21 cellular contexts compared by ENCODE assay signal in genomic region chr5:95164869-95165268, GRCh38.
DNase-seq lines count a peak whose midpoint lies in the region; ATAC-seq, FAIRE-seq and TF ChIP-seq lines count a peak whose summit lies in the region.
"Had no signal": no experiment of that assay in that cellular context is flagged by ENCODE, and none has a peak within 500 bp of the region (broad histone marks: within the 10 kb centered on the region; RNA-seq: fewer than 3 reads in every experiment).

No MANE protein-coding gene starts in this region.

- ATAC-seq in GM21786 (IDR thresholded peaks at IDR 0.05; ENCODE audit: unreplicated experiment), result no peak
- no peak for ATAC-seq in GM19023 (IDR thresholded peaks at IDR 0.05; ENCODE audit: unreplicated experiment)
- ATAC-seq: A549 had no signal

- FAIRE-seq in GM18507 (lab: Jason Lieb, UNC), result peak; percentile 9
- FAIRE-seq: A549, GM12891, GM19239, H54 had no signal

- TF ChIP-seq CTCF in VCaP (conservative IDR thresholded peaks at IDR 0.05) (no peak), progenitor cell of endocrine pancreas (IDR thresholded peaks at IDR 0.05; ENCODE audit: unreplicated experiment) (no peak)

- TF ChIP-seq RAD21 in Ishikawa (IDR thresholded peaks at IDR 0.05; ENCODE audit: low read depth), result no peak

- H3K4me1 Mint-ChIP-seq in progenitor cell of endocrine pancreas (ENCODE audit: low read depth), result peaks cover 3% of the 10 kb centered on the region

- H3K27ac Mint-ChIP-seq in progenitor cell of endocrine pancreas, result peak overlapping the region; percentile 52
- H3K27ac Mint-ChIP-seq: CD4-positive, alpha-beta memory T cell had no signal

- DNase-seq in GM18507 (ENCODE audit: extremely low spot score, insufficient read length, low read depth), result no peak
- no peak for DNase-seq in progenitor cell of endocrine pancreas (ENCODE audit: low spot score, unreplicated experiment)
- no peak for DNase-seq in AG08395 (ENCODE audit: low spot score)
- DNase-seq: 8988T; ACHN; C1 segment of cervical spinal cord; Calu3; CD4-positive, alpha-beta memory T cell; COR-L47; DMS79; EL; GDM1; GOT3 had no signal

- no peaks in the 10 kb centered on the region for H3K36me3 Mint-ChIP-seq in progenitor cell of endocrine pancreas (ENCODE audit: insufficient read depth)
- H3K36me3 Mint-ChIP-seq: CD4-positive, alpha-beta memory T cell had no signal

- no peaks in the 10 kb centered on the region for H3K27me3 Mint-ChIP-seq in progenitor cell of endocrine pancreas
- H3K27me3 Mint-ChIP-seq: CD4-positive, alpha-beta memory T cell had no signal

- H3K4me3 Mint-ChIP-seq in progenitor cell of endocrine pancreas (ENCODE audit: low read depth), result no peak overlapping the region
- H3K4me3 Mint-ChIP-seq: CD4-positive, alpha-beta memory T cell had no signal

- TF ChIP-seq EP300 in Ishikawa (IDR thresholded peaks at IDR 0.05; ENCODE audit: borderline replicate concordance), result no peak

- peak overlapping the region; percentile 90 for H3K27ac ChIP-seq in VCaP
- H3K27ac ChIP-seq: A549 had no signal

- H3K9me3 Mint-ChIP-seq in progenitor cell of endocrine pancreas (ENCODE audit: low read depth), result no peaks in the 10 kb centered on the region

TF ChIP-seq in Ishikawa, 13 proteins besides CTCF, POLR2A, EP300 and RAD21:
- TF ChIP-seq, protein P1, sequence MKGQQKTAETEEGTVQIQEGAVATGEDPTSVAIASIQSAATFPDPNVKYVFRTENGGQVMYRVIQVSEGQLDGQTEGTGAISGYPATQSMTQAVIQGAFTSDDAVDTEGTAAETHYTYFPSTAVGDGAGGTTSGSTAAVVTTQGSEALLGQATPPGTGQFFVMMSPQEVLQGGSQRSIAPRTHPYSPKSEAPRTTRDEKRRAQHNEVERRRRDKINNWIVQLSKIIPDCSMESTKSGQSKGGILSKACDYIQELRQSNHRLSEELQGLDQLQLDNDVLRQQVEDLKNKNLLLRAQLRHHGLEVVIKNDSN (IDR thresholded peaks at IDR 0.05), result peak; percentile 62
- no peak for TF ChIP-seq ZBTB7A (IDR thresholded peaks at IDR 0.05; ENCODE audit: low read depth)
